ENCODE assay signal across 25 cellular contexts in the genomic region with DNA sequence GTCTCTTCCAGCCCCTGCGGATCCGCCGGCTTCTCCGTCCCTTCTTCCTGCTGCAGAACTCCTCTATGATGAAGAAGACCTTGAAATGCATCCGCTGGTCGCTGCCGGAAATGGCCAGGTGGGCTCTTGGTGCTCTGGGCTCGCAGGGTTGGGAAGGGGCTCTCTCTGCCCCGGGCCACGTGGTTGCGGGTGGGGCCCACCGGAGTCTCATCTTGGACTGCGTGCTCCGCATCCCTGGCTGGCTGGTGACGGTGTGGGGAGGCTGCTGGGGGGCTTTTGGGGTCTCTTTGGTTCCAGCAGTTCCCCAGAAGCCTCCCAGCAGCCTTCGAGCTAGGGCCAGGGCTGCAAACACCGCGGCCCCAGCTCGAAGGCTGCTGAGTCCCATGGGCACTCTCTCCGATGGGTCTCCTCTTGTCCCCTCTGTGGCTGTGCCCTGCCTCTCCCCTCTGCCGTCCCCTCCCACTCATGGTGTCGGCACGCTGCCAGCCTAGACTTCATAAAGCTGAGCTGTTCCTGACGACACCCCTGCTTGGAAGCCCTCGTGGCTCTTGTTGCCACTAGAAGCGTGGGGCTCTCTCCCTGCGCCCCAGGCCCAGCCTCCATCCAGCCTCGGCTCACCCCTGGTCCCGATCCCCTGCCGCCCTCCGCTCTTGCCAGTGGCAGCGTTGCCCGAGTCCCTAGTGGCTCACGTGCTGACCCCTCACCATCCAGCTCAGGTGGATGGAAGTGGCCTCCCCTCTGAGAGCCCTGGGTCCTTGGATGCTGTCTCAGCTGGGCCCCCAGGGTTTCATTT. TPM values are rescaled to one million over a fixed set of nuclear protein-coding genes. Genes with fewer than 3 reads are reported as not detected.
"Had no signal": no experiment of that assay in that cellular context is flagged by ENCODE, and none has a peak within 500 bp of the region (broad histone marks: within the 10 kb centered on the region; RNA-seq: fewer than 3 reads in every experiment).

No MANE protein-coding gene starts in this region.

- H3K36me3 Mint-ChIP-seq: IgD-negative memory B cell had no signal

- H3K9me3 ChIP-seq: SK-N-SH had no signal

- H3K9me3 Mint-ChIP-seq: IgD-negative memory B cell had no signal

- ATAC-seq: Panc1, PC-3 had no signal

- H3K27me3 Mint-ChIP-seq: IgD-negative memory B cell had no signal

- H3K4me3 Mint-ChIP-seq: IgD-negative memory B cell had no signal

- H3K27ac ChIP-seq: HL-60, RWPE1 had no signal

- DNase-seq: KBM-7, MV-4-11, NCI-H1048, NCI-H1105, NCI-H1417, NCI-H1436 treated with DMSO at 0.1 percent for 48 hours, NCI-H1694, NCI-H1930, NCI-H2081, NCI-H2107, NCI-H2227 treated with DMSO at 0.1 percent for 48 hours, NCI-H524, NCI-H526 treated with DMSO at 0.1 percent for 48 hours, NCI-H774, PC-3, SHP77, SK-N-SH, SW 1271 had no signal

- H3K27ac Mint-ChIP-seq: IgD-negative memory B cell had no signal

RNA-seq across cellular contexts. Expression of a gene that starts 50.0 kb away (rescaled TPM):
- total RNA-seq: MCF 10A, NCI-H460, OCI-LY7, PC-3 had no signal
